In the genomic region with DNA sequence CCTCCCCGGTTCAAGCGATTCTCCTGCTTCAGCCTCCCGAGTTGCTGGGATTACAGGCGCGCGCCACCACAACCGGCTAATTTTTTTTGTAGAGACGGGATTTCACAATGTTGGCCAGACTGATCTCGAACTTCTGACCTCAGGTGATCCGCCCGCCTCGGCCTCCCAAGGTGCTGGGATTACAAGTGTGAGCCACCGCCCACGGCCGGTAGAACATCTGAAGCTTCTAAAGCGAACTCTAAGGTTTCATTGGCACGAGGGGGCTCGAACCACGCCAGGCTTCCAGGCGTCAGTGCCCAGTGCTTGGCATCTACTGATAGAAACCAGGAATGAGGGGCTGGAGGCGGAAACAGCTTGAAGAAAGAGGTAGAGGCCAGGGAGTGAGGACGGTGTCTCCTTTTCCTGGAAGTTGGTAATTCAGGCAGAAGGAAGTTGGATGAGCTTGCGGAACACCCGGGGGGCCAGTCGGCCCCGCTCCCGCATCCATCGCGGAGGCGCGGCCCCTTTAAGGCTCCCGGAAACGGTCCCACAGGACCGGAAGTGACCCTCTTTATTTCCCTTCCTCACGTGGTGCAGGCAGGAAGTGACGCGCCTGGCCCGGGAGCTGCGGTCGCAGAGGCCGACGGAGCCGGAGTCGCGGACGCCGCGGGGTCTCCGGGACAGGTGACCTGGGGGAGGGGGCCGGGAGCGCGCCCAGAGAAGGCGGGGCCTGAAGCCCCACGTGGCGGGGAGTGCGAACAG, we compare ENCODE assay signal across 1 cellular context.
TF ChIP-seq lines count a peak whose summit lies in the region.

TSS of gene CCDC9 (plus strand) at position 579 of the 741 bp plus-strand sequence. CDS start 1,876 bp downstream, outside the sequence.

TF ChIP-seq in IMR-90, 13 proteins besides CTCF, POLR2A, EP300 and RAD21:
- TF ChIP-seq BHLHE40 (IDR thresholded peaks at IDR 0.05; ENCODE audit: low read depth, low read length) (peak; percentile 81), FOS (IDR thresholded peaks at IDR 0.05; ENCODE audit: low read depth, low read length) (no peak), USF2 (IDR thresholded peaks at IDR 0.05; ENCODE audit: low read depth, low read length) (peak; percentile 99), CEBPB (IDR thresholded peaks at IDR 0.05; ENCODE audit: low read depth, low read length) (0 out of 2 replicates have a peak, but pooled peaks have one; percentile 11), MXI1 (IDR thresholded peaks at IDR 0.05; ENCODE audit: borderline replicate concordance, low read depth, low read length) (0 out of 2 replicates have a peak, but pooled peaks have one; percentile 16)
